ENCODE assay signal across 1 cellular context in genomic region chr1:205616563-205617293, GRCh38.
A peak's percentile ranks its signal among the peaks of the same experiment; 100 is the strongest.
TF ChIP-seq lines count a peak whose summit lies in the region.

No MANE protein-coding gene starts in this region.

TF ChIP-seq in HepG2, 621 proteins besides CTCF, POLR2A, EP300 and RAD21 (continued from another document and continues in another):
- TF ChIP-seq HOXA3 (CRISPR knock-in tag; IDR thresholded peaks at IDR 0.05) (no peak), ZNF501 (CRISPR knock-in tag; IDR thresholded peaks at IDR 0.05) (no peak), SKIL (CRISPR knock-in tag; IDR thresholded peaks at IDR 0.05; ENCODE audit: borderline replicate concordance) (no peak), ATF7 (IDR thresholded peaks at IDR 0.05) (peak; percentile 79), ATF7 (CRISPR knock-in tag; IDR thresholded peaks at IDR 0.05) (no peak), BCL3 (CRISPR knock-in tag; IDR thresholded peaks at IDR 0.05) (no peak), IKZF4 (CRISPR knock-in tag; IDR thresholded peaks at IDR 0.05; ENCODE audit: borderline replicate concordance, low read depth, not compliant biosample characterization) (no peak), HDAC2 (CRISPR knock-in tag; IDR thresholded peaks at IDR 0.05) (no peak), ZNF224 (CRISPR knock-in tag; IDR thresholded peaks at IDR 0.05) (no peak), PAXIP1 (CRISPR knock-in tag; conservative IDR thresholded peaks at IDR 0.05) (0 out of 2 replicates have a peak, but pooled peaks have one; percentile 28), ZNF558 (CRISPR knock-in tag; IDR thresholded peaks at IDR 0.05; ENCODE audit: borderline replicate concordance) (no peak), ZNF644 (CRISPR knock-in tag; IDR thresholded peaks at IDR 0.05; ENCODE audit: low read depth) (no peak), TFE3 (CRISPR knock-in tag; IDR thresholded peaks at IDR 0.05) (no peak), SOX6 (IDR thresholded peaks at IDR 0.05) (no peak), SOX6 (CRISPR knock-in tag; IDR thresholded peaks at IDR 0.05) (peak; percentile 71; the same call in 1 of the 2 replicates), ZNF580 (CRISPR knock-in tag; IDR thresholded peaks at IDR 0.05; ENCODE audit: borderline replicate concordance, low read depth) (no peak), ARID2 (CRISPR knock-in tag; IDR thresholded peaks at IDR 0.05; ENCODE audit: borderline replicate concordance) (no peak), TFDP2 (CRISPR knock-in tag; IDR thresholded peaks at IDR 0.05) (no peak), ATF1 (CRISPR knock-in tag; IDR thresholded peaks at IDR 0.05) (no peak), IRF2 (CRISPR knock-in tag; IDR thresholded peaks at IDR 0.05) (no peak), ZNF280D (CRISPR knock-in tag; IDR thresholded peaks at IDR 0.05) (no peak), CEBPG (CRISPR knock-in tag; IDR thresholded peaks at IDR 0.05) (peak; percentile 48), ATM (IDR thresholded peaks at IDR 0.05; ENCODE audit: borderline replicate concordance) (no peak), GTF2F1 (IDR thresholded peaks at IDR 0.05; ENCODE audit: low read length) (no peak), ZUFSP (CRISPR knock-in tag; IDR thresholded peaks at IDR 0.05; ENCODE audit: borderline replicate concordance) (no peak), ZNF264 (CRISPR knock-in tag; IDR thresholded peaks at IDR 0.05) (no peak), MIER3 (CRISPR knock-in tag; IDR thresholded peaks at IDR 0.05; ENCODE audit: borderline replicate concordance) (no peak), FOXP4 (CRISPR knock-in tag; IDR thresholded peaks at IDR 0.05) (0 out of 2 replicates have a peak, but pooled peaks have one; percentile 23), ARID5B (CRISPR knock-in tag; IDR thresholded peaks at IDR 0.05) (peak; percentile 12; the same call in 1 of the 2 replicates), FOXP1 (IDR thresholded peaks at IDR 0.05) (no peak), FOXP1 (CRISPR knock-in tag; IDR thresholded peaks at IDR 0.05) (peak; percentile 44; the same call in 1 of the 2 replicates), SNRNP70 (IDR thresholded peaks at IDR 0.05; ENCODE audit: low read depth, low read length) (no peak), RXRB (CRISPR knock-in tag; IDR thresholded peaks at IDR 0.05; ENCODE audit: borderline replicate concordance) (no peak), MAF1 (CRISPR knock-in tag; IDR thresholded peaks at IDR 0.05; ENCODE audit: borderline replicate concordance) (no peak), TARDBP (CRISPR knock-in tag; IDR thresholded peaks at IDR 0.05) (no peak), MTA3 (CRISPR knock-in tag; IDR thresholded peaks at IDR 0.05) (no peak), NFE2L1 (CRISPR knock-in tag; IDR thresholded peaks at IDR 0.05; ENCODE audit: borderline replicate concordance) (no peak), SP140L (CRISPR knock-in tag; IDR thresholded peaks at IDR 0.05; ENCODE audit: borderline replicate concordance) (no peak)
